13 cellular contexts compared by ENCODE assay signal in genomic region chr12:49902399-49903350, GRCh38. TPM values are rescaled to one million over a fixed set of nuclear protein-coding genes. Genes with fewer than 3 reads are reported as not detected.
DNase-seq lines count a peak whose midpoint lies in the region; ATAC-seq and TF ChIP-seq lines count a peak whose summit lies in the region.
"Had no signal": no experiment of that assay in that cellular context is flagged by ENCODE, and none has a peak within 500 bp of the region (broad histone marks: within the 10 kb centered on the region; RNA-seq: fewer than 3 reads in every experiment).

No MANE protein-coding gene starts in this region.

- H3K27ac Mint-ChIP-seq in activated CD4-positive, alpha-beta T cell treated with anti-CD3 and anti-CD28 coated beads, Interleukin-2, amount 10 ng/mL, durations not matched to agents 7 days and 5 days: no peak overlapping the region
- peak overlapping the region; percentile 76 to 98 (median 95) for H3K27ac Mint-ChIP-seq in brain

- no peak for ATAC-seq in HG02623 (IDR thresholded peaks at IDR 0.05; ENCODE audit: unreplicated experiment)

- H3K36me3 ChIP-seq in skeletal muscle satellite cell (ENCODE audit: insufficient read depth, low read length): no peaks in the 10 kb centered on the region
- H3K36me3 ChIP-seq: cardiac muscle cell had no signal

- H3K4me2 ChIP-seq in skeletal muscle satellite cell (ENCODE audit: low read length): peak overlapping the region; percentile 75

- peaks cover 7% of the 10 kb centered on the region for H3K4me1 ChIP-seq in skeletal muscle satellite cell (ENCODE audit: control insufficient read depth, insufficient read depth, low read length)

- no peaks in the 10 kb centered on the region for H3K9me3 Mint-ChIP-seq in activated CD4-positive, alpha-beta T cell treated with anti-CD3 and anti-CD28 coated beads, Interleukin-2, amount 10 ng/mL, durations not matched to agents 7 days and 5 days
- no peaks in the 10 kb centered on the region for H3K9me3 Mint-ChIP-seq in brain

- H3K4me1 Mint-ChIP-seq in activated CD4-positive, alpha-beta T cell treated with anti-CD3 and anti-CD28 coated beads, Interleukin-2, amount 10 ng/mL, durations not matched to agents 7 days and 5 days: peaks cover 15% of the 10 kb centered on the region
- H3K4me1 Mint-ChIP-seq in brain: peaks cover 48% of the 10 kb centered on the region

- peaks cover 17% of the 10 kb centered on the region for H3K27me3 Mint-ChIP-seq in activated CD4-positive, alpha-beta T cell treated with anti-CD3 and anti-CD28 coated beads, Interleukin-2, amount 10 ng/mL, durations not matched to agents 7 days and 5 days
- peaks cover 4% of the 10 kb centered on the region for H3K27me3 Mint-ChIP-seq in brain

- H3K9ac ChIP-seq in skeletal muscle satellite cell (ENCODE audit: low read depth, low read length): no peak overlapping the region

- TF ChIP-seq CTCF in brain (conservative IDR thresholded peaks at IDR 0.05): no peak

- H3K9me3 ChIP-seq in skeletal muscle satellite cell (replicated peaks; ENCODE audit: low read length): no peaks in the 10 kb centered on the region

- H3K27me3 ChIP-seq in skeletal muscle satellite cell (ENCODE audit: control insufficient read depth, insufficient read depth, low read length): peaks cover 31% of the 10 kb centered on the region

- H3K4me3 ChIP-seq in skeletal muscle satellite cell (ENCODE audit: low read length): no peak overlapping the region
- H3K4me3 ChIP-seq: cardiac muscle cell had no signal

- H3K4me3 Mint-ChIP-seq in activated CD4-positive, alpha-beta T cell treated with anti-CD3 and anti-CD28 coated beads, Interleukin-2, amount 10 ng/mL, durations not matched to agents 7 days and 5 days: peak overlapping the region; percentile 33
- peak overlapping the region; percentile 79 to 89 (median 85) for H3K4me3 Mint-ChIP-seq in brain

- POLR2A ChIA-PET in activated CD4-positive, alpha-beta T cell treated with anti-CD3 and anti-CD28 coated beads, Interleukin-2, amount 10 ng/mL, durations not matched to agents 7 days and 5 days (lab: Charles Lee): no interaction called here

- H3K36me3 Mint-ChIP-seq in activated CD4-positive, alpha-beta T cell treated with anti-CD3 and anti-CD28 coated beads, Interleukin-2, amount 10 ng/mL, durations not matched to agents 7 days and 5 days (ENCODE audit: low read depth): no peaks in the 10 kb centered on the region
- no peaks in the 10 kb centered on the region for H3K36me3 Mint-ChIP-seq in brain

- CTCF ChIA-PET in activated CD4-positive, alpha-beta T cell treated with anti-CD3 and anti-CD28 coated beads, Interleukin-2, amount 10 ng/mL, durations not matched to agents 7 days and 5 days (lab: Charles Lee): no interaction called here

- no peak for DNase-seq in activated CD4-positive, alpha-beta T cell treated with anti-CD3 and anti-CD28 coated beads, Interleukin-2, amount 10 ng/mL, durations not matched to agents 7 days and 5 days
- no peak for DNase-seq in activated CD4-positive, alpha-beta T cell treated with anti-CD3 and anti-CD28 coated beads for 1 hour
- DNase-seq in iPS-NIHi11 (ENCODE audit: low spot score) (peak; percentile 60), SKM-1 treated with dmso at 0.1 percent for 144 hours (lab: John Stamatoyannopoulos, UW; ENCODE audit: unreplicated experiment) (no peak)
- DNase-seq in effector CD8-positive, alpha-beta T cell (lab: John Stamatoyannopoulos, UW): no peak
- DNase-seq: activated CD4-positive, alpha-beta T cell treated with anti-CD3 and anti-CD28 coated beads for 4 hours had no signal

RNA-seq across cellular contexts. Expression of gene FAIM2, which starts 1.0 kb away (rescaled TPM):
- under 1 TPM; 0.33 to 0.50 TPM for total RNA-seq in activated CD4-positive, alpha-beta T cell treated with anti-CD3 and anti-CD28 coated beads, Interleukin-2, amount 10 ng/mL, durations not matched to agents 7 days and 5 days
- polyA plus RNA-seq in brain (ENCODE audit: insufficient read depth, low read depth, low replicate concordance): 213 TPM
- 0.87 and 1.0 TPM in 2 replicates for total RNA-seq in skeletal muscle satellite cell (2012; rRNA removed)
- total RNA-seq: MCF 10A had no signal

RNA-seq across cellular contexts. Expression of gene AQP2, which starts 47.9 kb away (rescaled TPM):
- total RNA-seq in activated CD4-positive, alpha-beta T cell treated with anti-CD3 and anti-CD28 coated beads, Interleukin-2, amount 10 ng/mL, durations not matched to agents 7 days and 5 days: not detected
- not detected for polyA plus RNA-seq in brain (ENCODE audit: insufficient read depth, low read depth, low replicate concordance)
- not detected in 2 replicates for total RNA-seq in skeletal muscle satellite cell (2012; rRNA removed)
- total RNA-seq: cardiac muscle cell, MCF 10A, skeletal muscle tissue had no signal
- polyA plus RNA-seq: AG04450, cardiac muscle cell had no signal

RNA-seq across cellular contexts. Expression of gene AQP5, which starts 59.0 kb away (rescaled TPM):
- not detected for total RNA-seq in activated CD4-positive, alpha-beta T cell treated with anti-CD3 and anti-CD28 coated beads, Interleukin-2, amount 10 ng/mL, durations not matched to agents 7 days and 5 days
- 2.7 TPM for polyA plus RNA-seq in brain (ENCODE audit: insufficient read depth, low read depth, low replicate concordance)
- not detected in 2 replicates for total RNA-seq in skeletal muscle satellite cell (2012; rRNA removed)
- total RNA-seq: MCF 10A had no signal
- polyA plus RNA-seq: AG04450 had no signal

RNA-seq across cellular contexts. Expression of gene BCDIN3D, which starts 59.8 kb away (rescaled TPM):
- total RNA-seq in activated CD4-positive, alpha-beta T cell treated with anti-CD3 and anti-CD28 coated beads, Interleukin-2, amount 10 ng/mL, durations not matched to agents 7 days and 5 days: 1 to 10 TPM; 7.7 to 8.7 TPM
- 3.6 TPM for polyA plus RNA-seq in brain (ENCODE audit: insufficient read depth, low read depth, low replicate concordance)
- total RNA-seq in skeletal muscle satellite cell (2012; rRNA removed): 3.0 and 4.4 TPM in 2 replicates
